18 cellular contexts compared by ENCODE assay signal in the genomic region with DNA sequence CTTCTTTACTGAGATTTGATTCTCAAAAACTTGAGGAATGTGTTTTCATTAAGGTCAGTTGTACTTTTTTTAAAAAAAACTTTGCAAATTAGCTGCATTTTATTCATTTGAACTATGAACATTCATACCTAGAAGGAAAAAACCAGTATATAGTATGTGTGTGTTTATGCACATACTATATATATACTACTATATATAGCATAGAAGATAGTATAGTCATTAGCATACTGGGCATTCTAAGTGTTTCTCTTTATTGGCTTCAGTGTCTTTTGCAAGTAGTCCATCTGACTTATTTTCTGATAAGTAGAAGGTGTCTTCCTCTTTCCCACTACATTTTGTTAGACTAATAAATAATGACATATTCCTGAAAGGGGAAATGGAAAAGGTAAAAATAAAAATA. TPM values are rescaled to one million over a fixed set of nuclear protein-coding genes. Genes with fewer than 3 reads are reported as not detected.
DNase-seq lines count a peak whose midpoint lies in the region; ATAC-seq lines count a peak whose summit lies in the region.
"Had no signal": no experiment of that assay in that cellular context is flagged by ENCODE, and none has a peak within 500 bp of the region (broad histone marks: within the 10 kb centered on the region; RNA-seq: fewer than 3 reads in every experiment).

No MANE protein-coding gene starts in this region.

- no peaks in the 10 kb centered on the region for H3K36me3 Mint-ChIP-seq in naive thymus-derived CD8-positive, alpha-beta T cell

- DNase-seq in MG63 (no peak), islet precursor cell (no peak)
- no peak for DNase-seq in naive thymus-derived CD8-positive, alpha-beta T cell
- DNase-seq: activated CD4-positive, alpha-beta T cell treated with anti-CD3 and anti-CD28 coated beads for 48 hours; amygdala; hypothalamus; KBM-7; left ventricle myocardium superior; natural killer cell; NCI-H1436; NCI-H446 treated with DMSO at 0.1 percent for 48 hours had no signal

- H3K9me3 Mint-ChIP-seq in naive thymus-derived CD8-positive, alpha-beta T cell, result peaks cover 0 to 6% (median 0%) of the 10 kb centered on the region in 9 donors
- H3K9me3 Mint-ChIP-seq: dendritic cell treated with granulocyte-macrophage colony-stimulating factor and Interleukin-4, amounts not matched to agents 40 ng/mL and 50 ng/mL, for 4 days; T-helper 1 cell treated with Interleukin-12 subunit alpha and Interleukin-12 subunit beta and Interleukin-4 antibody, amounts not matched to agents 30 μg/mL and 1 μg/mL, for 36 hours had no signal

- POLR2A ChIA-PET in naive thymus-derived CD8-positive, alpha-beta T cell (lab: Charles Lee), result no interaction called here

- no peak overlapping the region for H3K4me3 ChIP-seq in MG63

- ATAC-seq in GM18502 (IDR thresholded peaks at IDR 0.05; ENCODE audit: poor library complexity, unreplicated experiment), result peak; percentile 46
- peak; percentile 60 for ATAC-seq in GM19452 (IDR thresholded peaks at IDR 0.05; ENCODE audit: unreplicated experiment)
- ATAC-seq in HG02798 (IDR thresholded peaks at IDR 0.05; ENCODE audit: poor library complexity, unreplicated experiment), result peak; percentile 33
- peak; percentile 56 for ATAC-seq in HG03460 (IDR thresholded peaks at IDR 0.05; ENCODE audit: unreplicated experiment)
- ATAC-seq in GM19455 (IDR thresholded peaks at IDR 0.05; ENCODE audit: unreplicated experiment), result no peak
- no peak for ATAC-seq in naive thymus-derived CD8-positive, alpha-beta T cell
- ATAC-seq: left ventricle myocardium superior, natural killer cell had no signal

- H3K27me3 Mint-ChIP-seq in naive thymus-derived CD8-positive, alpha-beta T cell, result peaks cover 0 to 17% (median 4%) of the 10 kb centered on the region in 5 donors
- H3K27me3 Mint-ChIP-seq: dendritic cell treated with granulocyte-macrophage colony-stimulating factor and Interleukin-4, amounts not matched to agents 40 ng/mL and 50 ng/mL, for 4 days had no signal

- H3K36me3 ChIP-seq in MG63, result no peaks in the 10 kb centered on the region

- H3K27ac Mint-ChIP-seq in naive thymus-derived CD8-positive, alpha-beta T cell, result no peak overlapping the region
- H3K27ac Mint-ChIP-seq: dendritic cell treated with granulocyte-macrophage colony-stimulating factor and Interleukin-4, amounts not matched to agents 40 ng/mL and 50 ng/mL, for 4 days; natural killer cell; T-helper 1 cell treated with Interleukin-12 subunit alpha and Interleukin-12 subunit beta and Interleukin-4 antibody, amounts not matched to agents 30 μg/mL and 1 μg/mL, for 36 hours had no signal

- no peaks in the 10 kb centered on the region for H3K9me3 ChIP-seq in MG63

- H3K4me1 Mint-ChIP-seq in naive thymus-derived CD8-positive, alpha-beta T cell, result no peaks in the 10 kb centered on the region
- H3K4me1 Mint-ChIP-seq: natural killer cell had no signal

- H3K4me3 Mint-ChIP-seq in naive thymus-derived CD8-positive, alpha-beta T cell, result no peak overlapping the region
- H3K4me3 Mint-ChIP-seq: dendritic cell treated with granulocyte-macrophage colony-stimulating factor and Interleukin-4, amounts not matched to agents 40 ng/mL and 50 ng/mL, for 4 days; natural killer cell; T-helper 1 cell treated with Interleukin-12 subunit alpha and Interleukin-12 subunit beta and Interleukin-4 antibody, amounts not matched to agents 30 μg/mL and 1 μg/mL, for 36 hours had no signal

- no peaks in the 10 kb centered on the region for H3K27me3 ChIP-seq in MG63

RNA-seq across cellular contexts. Expression of gene ELOVL7, which starts 33.0 kb away (rescaled TPM):
- total RNA-seq in MG63 (2014; rRNA removed; shearing (Covaris generic); ENCODE audit: low replicate concordance), result 0.07 and 0.13 TPM in 2 replicates
- not detected for total RNA-seq in naive thymus-derived CD8-positive, alpha-beta T cell
- polyA plus RNA-seq in naive thymus-derived CD8-positive, alpha-beta T cell, result under 1 TPM in 1 of 3 donors, not detected in 2; 0.29 TPM

Comparison
In these comparisons a context has a peak if more than half of its experiments do, and no peak if none do; other contexts are left out.
1. ATAC-seq: peak in GM18502 (single experiment), GM19452 (single experiment), HG02798 (single experiment) and HG03460 (single experiment); none in GM19455 (single experiment) and naive thymus-derived CD8-positive, alpha-beta T cell (0 of 2).